1 cellular context compared by ENCODE assay signal in genomic region chr1:66542314-66542713, GRCh38.
TF ChIP-seq lines count a peak whose summit lies in the region.

No MANE protein-coding gene starts in this region.

TF ChIP-seq in GM23338, 12 proteins besides CTCF, POLR2A, EP300 and RAD21 (continued from another document):
- TF ChIP-seq, protein P1, sequence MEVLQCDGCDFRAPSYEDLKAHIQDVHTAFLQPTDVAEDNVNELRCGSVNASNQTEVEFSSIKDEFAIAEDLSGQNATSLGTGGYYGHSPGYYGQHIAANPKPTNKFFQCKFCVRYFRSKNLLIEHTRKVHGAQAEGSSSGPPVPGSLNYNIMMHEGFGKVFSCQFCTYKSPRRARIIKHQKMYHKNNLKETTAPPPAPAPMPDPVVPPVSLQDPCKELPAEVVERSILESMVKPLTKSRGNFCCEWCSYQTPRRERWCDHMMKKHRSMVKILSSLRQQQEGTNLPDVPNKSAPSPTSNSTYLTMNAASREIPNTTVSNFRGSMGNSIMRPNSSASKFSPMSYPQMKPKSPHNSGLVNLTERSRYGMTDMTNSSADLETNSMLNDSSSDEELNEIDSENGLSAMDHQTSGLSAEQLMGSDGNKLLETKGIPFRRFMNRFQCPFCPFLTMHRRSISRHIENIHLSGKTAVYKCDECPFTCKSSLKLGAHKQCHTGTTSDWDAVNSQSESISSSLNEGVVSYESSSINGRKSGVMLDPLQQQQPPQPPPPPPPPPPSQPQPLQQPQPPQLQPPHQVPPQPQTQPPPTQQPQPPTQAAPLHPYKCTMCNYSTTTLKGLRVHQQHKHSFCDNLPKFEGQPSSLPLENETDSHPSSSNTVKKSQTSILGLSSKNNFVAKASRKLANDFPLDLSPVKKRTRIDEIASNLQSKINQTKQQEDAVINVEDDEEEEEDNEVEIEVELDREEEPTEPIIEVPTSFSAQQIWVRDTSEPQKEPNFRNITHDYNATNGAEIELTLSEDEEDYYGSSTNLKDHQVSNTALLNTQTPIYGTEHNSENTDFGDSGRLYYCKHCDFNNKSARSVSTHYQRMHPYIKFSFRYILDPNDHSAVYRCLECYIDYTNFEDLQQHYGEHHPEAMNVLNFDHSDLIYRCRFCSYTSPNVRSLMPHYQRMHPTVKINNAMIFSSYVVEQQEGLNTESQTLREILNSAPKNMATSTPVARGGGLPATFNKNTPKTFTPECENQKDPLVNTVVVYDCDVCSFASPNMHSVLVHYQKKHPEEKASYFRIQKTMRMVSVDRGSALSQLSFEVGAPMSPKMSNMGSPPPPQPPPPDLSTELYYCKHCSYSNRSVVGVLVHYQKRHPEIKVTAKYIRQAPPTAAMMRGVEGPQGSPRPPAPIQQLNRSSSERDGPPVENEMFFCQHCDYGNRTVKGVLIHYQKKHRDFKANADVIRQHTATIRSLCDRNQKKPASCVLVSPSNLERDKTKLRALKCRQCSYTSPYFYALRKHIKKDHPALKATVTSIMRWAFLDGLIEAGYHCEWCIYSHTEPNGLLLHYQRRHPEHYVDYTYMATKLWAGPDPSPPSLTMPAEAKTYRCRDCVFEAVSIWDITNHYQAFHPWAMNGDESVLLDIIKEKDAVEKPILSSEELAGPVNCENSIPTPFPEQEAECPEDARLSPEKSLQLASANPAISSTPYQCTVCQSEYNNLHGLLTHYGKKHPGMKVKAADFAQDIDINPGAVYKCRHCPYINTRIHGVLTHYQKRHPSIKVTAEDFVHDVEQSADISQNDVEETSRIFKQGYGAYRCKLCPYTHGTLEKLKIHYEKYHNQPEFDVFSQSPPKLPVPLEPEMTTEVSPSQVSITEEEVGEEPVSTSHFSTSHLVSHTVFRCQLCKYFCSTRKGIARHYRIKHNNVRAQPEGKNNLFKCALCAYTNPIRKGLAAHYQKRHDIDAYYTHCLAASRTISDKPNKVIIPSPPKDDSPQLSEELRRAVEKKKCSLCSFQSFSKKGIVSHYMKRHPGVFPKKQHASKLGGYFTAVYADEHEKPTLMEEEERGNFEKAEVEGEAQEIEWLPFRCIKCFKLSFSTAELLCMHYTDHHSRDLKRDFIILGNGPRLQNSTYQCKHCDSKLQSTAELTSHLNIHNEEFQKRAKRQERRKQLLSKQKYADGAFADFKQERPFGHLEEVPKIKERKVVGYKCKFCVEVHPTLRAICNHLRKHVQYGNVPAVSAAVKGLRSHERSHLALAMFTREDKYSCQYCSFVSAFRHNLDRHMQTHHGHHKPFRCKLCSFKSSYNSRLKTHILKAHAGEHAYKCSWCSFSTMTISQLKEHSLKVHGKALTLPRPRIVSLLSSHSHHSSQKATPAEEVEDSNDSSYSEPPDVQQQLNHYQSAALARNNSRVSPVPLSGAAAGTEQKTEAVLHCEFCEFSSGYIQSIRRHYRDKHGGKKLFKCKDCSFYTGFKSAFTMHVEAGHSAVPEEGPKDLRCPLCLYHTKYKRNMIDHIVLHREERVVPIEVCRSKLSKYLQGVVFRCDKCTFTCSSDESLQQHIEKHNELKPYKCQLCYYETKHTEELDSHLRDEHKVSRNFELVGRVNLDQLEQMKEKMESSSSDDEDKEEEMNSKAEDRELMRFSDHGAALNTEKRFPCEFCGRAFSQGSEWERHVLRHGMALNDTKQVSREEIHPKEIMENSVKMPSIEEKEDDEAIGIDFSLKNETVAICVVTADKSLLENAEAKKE (CRISPR knock-in tag; IDR thresholded peaks at IDR 0.05): no peak
